In genomic region chrX:134573683-134574035, GRCh38 we compare ENCODE assay signal across 27 cellular contexts.
"Had no signal": no experiment of that assay in that cellular context is flagged by ENCODE, and none has a peak within 500 bp of the region (broad histone marks: within the 10 kb centered on the region; RNA-seq: fewer than 3 reads in every experiment).

No MANE protein-coding gene starts in this region.

- H3K4me1 ChIP-seq: ascending aorta, suprapubic skin, tibial artery, upper lobe of right lung had no signal

- H3K27ac ChIP-seq: ascending aorta, brain microvascular endothelial cell, left ventricle myocardium inferior, ovary, skin epidermis, suprapubic skin, tibial artery, upper lobe of right lung, VCaP had no signal

- H3K27me3 ChIP-seq: ascending aorta, brain microvascular endothelial cell, ovary, suprapubic skin, tibial artery, upper lobe of right lung had no signal

- DNase-seq: activated CD4-positive, alpha-beta T cell treated with anti-CD3 and anti-CD28 coated beads for 4 hours; activated CD4-positive, alpha-beta T cell treated with anti-CD3 and anti-CD28 coated beads, Interleukin-2, amount 50 U/mL, for 48 hours; activated CD8-positive, alpha-beta memory T cell treated with anti-CD3 and anti-CD28 coated beads, Interleukin-2, amount 50 U/mL, for 4 hours; activated effector memory CD4-positive, alpha-beta T cell treated with anti-CD3 and anti-CD28 coated beads, Interleukin-2, amount 50 U/mL, for 16 hours; activated naive CD4-positive, alpha-beta T cell treated with anti-CD3 and anti-CD28 coated beads, Interleukin-2, amount 10 ng/mL, durations not matched to agents 7 days and 5 days; activated naive CD8-positive, alpha-beta T cell treated with anti-CD3 and anti-CD28 coated beads, Interleukin-2, amount 10 ng/mL, durations not matched to agents 7 days and 5 days; activated T-cell treated with anti-CD3 and anti-CD28 coated beads, Interleukin-2, amount 50 U/mL, for 1 hour; brain microvascular endothelial cell; caudate nucleus; cortex of kidney; effector memory CD8-positive, alpha-beta T cell; left ventricle myocardium inferior; naive B cell; ovary; stimulated activated CD4-positive, alpha-beta T cell treated with anti-CD3 and anti-CD28 coated beads, Interleukin-4, amount 100 ng/mL, for 4 hours; stimulated activated CD8-positive, alpha-beta memory T cell treated with anti-CD3 and anti-CD28 coated beads, Interleukin-4, amount 100 ng/mL, for 48 hours; stimulated activated naive B cell treated with anti-CD40 and anti-IgM and Interleukin-4, amounts not matched to agents 10 μg/mL and 1 μg/mL and 100 μg/mL, for 72 hours; T-helper 1 cell; tibial artery; upper lobe of right lung had no signal

- H3K9me3 ChIP-seq: ascending aorta, left ventricle myocardium inferior, ovary, suprapubic skin, tibial artery, upper lobe of right lung had no signal

- H3K4me3 ChIP-seq: ascending aorta, left ventricle myocardium inferior, ovary, skin epidermis, suprapubic skin, tibial artery, upper lobe of right lung had no signal

- ATAC-seq: effector memory CD8-positive, alpha-beta T cell; esophagus mucosa; sciatic nerve; stimulated activated naive B cell treated with anti-CD40 and anti-IgM and Interleukin-4, amounts not matched to agents 10 μg/mL and 1 μg/mL and 100 μg/mL, for 72 hours; upper lobe of right lung had no signal

- H3K36me3 ChIP-seq: ascending aorta, brain microvascular endothelial cell, left ventricle myocardium inferior, ovary, suprapubic skin, tibial artery, upper lobe of right lung had no signal

- FAIRE-seq: islet of Langerhans had no signal
